In genomic region chr1:2322065-2322571, GRCh38 we compare ENCODE assay signal across 9 cellular contexts.
DNase-seq lines count a peak whose midpoint lies in the region; TF ChIP-seq lines count a peak whose summit lies in the region.
"Had no signal": no experiment of that assay in that cellular context is flagged by ENCODE, and none has a peak within 500 bp of the region (broad histone marks: within the 10 kb centered on the region; RNA-seq: fewer than 3 reads in every experiment).

No MANE protein-coding gene starts in this region.

- H3K4me3 ChIP-seq in skeletal muscle satellite cell (ENCODE audit: low read length), result peak overlapping the region; percentile 36
- no peak overlapping the region for H3K4me3 ChIP-seq in MG63

- peak overlapping the region; percentile 45 for H3K4me3 Mint-ChIP-seq in HFFc6
- no peak overlapping the region for H3K4me3 Mint-ChIP-seq in activated naive CD4-positive, alpha-beta T cell treated with anti-CD3 and anti-CD28 coated beads, Interleukin-2, amount 10 ng/mL, durations not matched to agents 7 days and 5 days
- H3K4me3 Mint-ChIP-seq in activated naive CD8-positive, alpha-beta T cell treated with anti-CD3 and anti-CD28 coated beads for 36 hours, result no peak overlapping the region

- H3K9ac ChIP-seq in skeletal muscle satellite cell (ENCODE audit: low read depth, low read length), result peak overlapping the region; percentile 79

- peak; percentile 29 for TF ChIP-seq CTCF in HFFc6 (IDR thresholded peaks at IDR 0.05)

- no peaks in the 10 kb centered on the region for H3K9me3 ChIP-seq in skeletal muscle satellite cell (replicated peaks; ENCODE audit: low read length)
- no peaks in the 10 kb centered on the region for H3K9me3 ChIP-seq in MG63

- peaks cover 17% of the 10 kb centered on the region for H3K27me3 ChIP-seq in skeletal muscle satellite cell (ENCODE audit: control insufficient read depth, insufficient read depth, low read length)
- H3K27me3 ChIP-seq in MG63, result no peaks in the 10 kb centered on the region

- no peaks in the 10 kb centered on the region; the same call in 1 of the 2 replicates for H3K36me3 Mint-ChIP-seq in HFFc6 (ENCODE audit: low read depth)
- H3K36me3 Mint-ChIP-seq in activated naive CD4-positive, alpha-beta T cell treated with anti-CD3 and anti-CD28 coated beads, Interleukin-2, amount 10 ng/mL, durations not matched to agents 7 days and 5 days, result no peaks in the 10 kb centered on the region
- no peaks in the 10 kb centered on the region for H3K36me3 Mint-ChIP-seq in activated naive CD8-positive, alpha-beta T cell treated with anti-CD3 and anti-CD28 coated beads for 36 hours

- peaks cover 6% of the 10 kb centered on the region; the same call in 1 of the 2 replicates for H3K4me1 Mint-ChIP-seq in HFFc6 (ENCODE audit: low read depth)
- H3K4me1 Mint-ChIP-seq in activated naive CD4-positive, alpha-beta T cell treated with anti-CD3 and anti-CD28 coated beads, Interleukin-2, amount 10 ng/mL, durations not matched to agents 7 days and 5 days, result peaks cover 6% of the 10 kb centered on the region
- H3K4me1 Mint-ChIP-seq in activated naive CD8-positive, alpha-beta T cell treated with anti-CD3 and anti-CD28 coated beads for 36 hours, result peaks cover 3% of the 10 kb centered on the region

- H3K36me3 ChIP-seq in skeletal muscle satellite cell (ENCODE audit: insufficient read depth, low read length) (no peaks in the 10 kb centered on the region), MG63 (no peaks in the 10 kb centered on the region)

- DNase-seq in HFFc6 (peak; percentile 87), cerebellar cortex (ENCODE audit: low spot score) (peak; percentile 55), kidney tubule cell (ENCODE audit: low spot score) (peak; percentile 93), MG63 (no peak)
- no peak for DNase-seq in activated naive CD4-positive, alpha-beta T cell treated with anti-CD3 and anti-CD28 coated beads, Interleukin-2, amount 10 ng/mL, durations not matched to agents 7 days and 5 days
- no peak for DNase-seq in activated naive CD4-positive, alpha-beta T cell treated with anti-CD3 and anti-CD28 coated beads, Interleukin-2, amount 50 U/mL, for 16 hours
- DNase-seq in activated naive CD8-positive, alpha-beta T cell treated with anti-CD3 and anti-CD28 coated beads for 36 hours, result no peak
- DNase-seq: foreskin melanocyte had no signal

- no peaks in the 10 kb centered on the region for H3K9me3 Mint-ChIP-seq in HFFc6
- peaks cover 4% of the 10 kb centered on the region for H3K9me3 Mint-ChIP-seq in activated naive CD4-positive, alpha-beta T cell treated with anti-CD3 and anti-CD28 coated beads, Interleukin-2, amount 10 ng/mL, durations not matched to agents 7 days and 5 days
- H3K9me3 Mint-ChIP-seq in activated naive CD8-positive, alpha-beta T cell treated with anti-CD3 and anti-CD28 coated beads for 36 hours, result no peaks in the 10 kb centered on the region

- peak overlapping the region; percentile 72 for H3K4me2 ChIP-seq in skeletal muscle satellite cell (ENCODE audit: low read length)

- CTCF ChIA-PET in activated naive CD4-positive, alpha-beta T cell treated with anti-CD3 and anti-CD28 coated beads, Interleukin-2, amount 10 ng/mL, durations not matched to agents 7 days and 5 days (lab: Charles Lee), result no interaction called here

- H3K27ac Mint-ChIP-seq in HFFc6, result peak overlapping the region; percentile 73
- H3K27ac Mint-ChIP-seq in activated naive CD4-positive, alpha-beta T cell treated with anti-CD3 and anti-CD28 coated beads, Interleukin-2, amount 10 ng/mL, durations not matched to agents 7 days and 5 days, result no peak overlapping the region
- no peak overlapping the region for H3K27ac Mint-ChIP-seq in activated naive CD8-positive, alpha-beta T cell treated with anti-CD3 and anti-CD28 coated beads for 36 hours

- H3K27me3 Mint-ChIP-seq in HFFc6 (ENCODE audit: insufficient read depth), result peaks cover 8% of the 10 kb centered on the region
- peaks cover 44% of the 10 kb centered on the region for H3K27me3 Mint-ChIP-seq in activated naive CD4-positive, alpha-beta T cell treated with anti-CD3 and anti-CD28 coated beads, Interleukin-2, amount 10 ng/mL, durations not matched to agents 7 days and 5 days
- peaks cover 5% of the 10 kb centered on the region for H3K27me3 Mint-ChIP-seq in activated naive CD8-positive, alpha-beta T cell treated with anti-CD3 and anti-CD28 coated beads for 36 hours

- H3K4me1 ChIP-seq in skeletal muscle satellite cell (ENCODE audit: control insufficient read depth, insufficient read depth, low read length), result peaks cover 26% of the 10 kb centered on the region

Comparison
In these comparisons a context has a peak if more than half of its experiments do, and no peak if none do; other contexts are left out.
1. DNase-seq: peak in HFFc6 (single experiment), cerebellar cortex (single experiment) and kidney tubule cell (single experiment); none in activated naive CD4-positive, alpha-beta T cell treated with anti-CD3 and anti-CD28 coated beads, Interleukin-2, amount 10 ng/mL, durations not matched to agents 7 days and 5 days (single experiment), MG63 (single experiment), activated naive CD4-positive, alpha-beta T cell treated with anti-CD3 and anti-CD28 coated beads, Interleukin-2, amount 50 U/mL, for 16 hours (single experiment) and activated naive CD8-positive, alpha-beta T cell treated with anti-CD3 and anti-CD28 coated beads for 36 hours (single experiment).